11 cellular contexts compared by ENCODE assay signal in the genomic region with DNA sequence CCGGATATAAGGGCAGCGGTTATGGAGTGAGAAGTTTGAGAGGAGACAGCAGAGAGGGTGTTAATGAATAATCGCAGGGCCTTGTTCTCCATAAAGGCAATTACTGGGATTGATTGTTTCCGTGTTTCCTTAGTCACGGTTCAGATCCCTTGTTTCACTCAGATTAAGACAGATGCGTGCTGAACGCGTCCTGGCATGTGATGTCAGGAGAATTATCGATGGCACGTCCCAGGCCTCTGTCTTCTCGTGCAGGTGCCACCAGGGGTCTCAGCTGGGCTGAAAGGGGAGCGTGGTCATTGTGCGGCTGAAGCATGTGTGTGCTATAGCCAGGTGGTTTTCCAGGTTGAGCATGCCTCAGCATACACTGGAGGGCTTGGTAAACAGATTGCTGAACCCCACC.
A peak's percentile ranks its signal among the peaks of the same experiment; 100 is the strongest.
DNase-seq lines count a peak whose midpoint lies in the region; ATAC-seq, FAIRE-seq and TF ChIP-seq lines count a peak whose summit lies in the region.
"Had no signal": no experiment of that assay in that cellular context is flagged by ENCODE, and none has a peak within 500 bp of the region (broad histone marks: within the 10 kb centered on the region; RNA-seq: fewer than 3 reads in every experiment).

No MANE protein-coding gene starts in this region.

- H3K9ac ChIP-seq in HepG2 (ENCODE audit: insufficient read depth, low read depth, low read length) (no peak overlapping the region), GM12878 (ENCODE audit: control insufficient read depth, insufficient read depth, low read length) (peak overlapping the region; percentile 85)

- H4K20me1 ChIP-seq in HepG2 (ENCODE audit: insufficient read depth, low read length) (no peaks in the 10 kb centered on the region), GM12878 (ENCODE audit: control insufficient read depth, insufficient read depth) (no peaks in the 10 kb centered on the region)

- peaks cover 5% of the 10 kb centered on the region; the same call in 1 of the 2 replicates for H3K4me1 ChIP-seq in HepG2 (ENCODE audit: insufficient read depth, low read length)
- H3K4me1 ChIP-seq in right lobe of liver: no peaks in the 10 kb centered on the region
- peaks cover 83% of the 10 kb centered on the region for H3K4me1 ChIP-seq in GM12878 (ENCODE audit: control insufficient read depth, insufficient read depth, low read length)

- RAD21 ChIA-PET in GM12878 (lab: Charles Lee; ENCODE audit: unreplicated experiment): interaction anchor here (0.7 to 7.3 kb wide), 12 partner anchors 12 to 196 kb away, joined by 3 to 80 read pairs (median 8); no protein-coding TSS in a partner anchor

- POLR2A ChIA-PET in HepG2 (lab: Yijun Ruan, JAX) (no interaction called here), GM12878 (lab: Charles Lee) (interaction anchor here (0.6 to 2.3 kb wide), 7 partner anchors 14 to 1034 kb away, joined by 3 to 22 read pairs (median 5); no protein-coding TSS in a partner anchor)

- TF ChIP-seq POLR2A in HepG2 (IDR thresholded peaks at IDR 0.05; ENCODE audit: insufficient read depth in 1 of 2, low read depth in 2 of 2, low read length in 2 of 2): no peak
- no peak for TF ChIP-seq POLR2A in right lobe of liver (IDR thresholded peaks at IDR 0.05)
- peak; percentile 60 for TF ChIP-seq POLR2A in GM12878 (IDR thresholded peaks at IDR 0.05; ENCODE audit: low read depth, low read length)

- H2AFZ ChIP-seq in HepG2 (ENCODE audit: low read length) (no peak overlapping the region), GM12878 (ENCODE audit: control insufficient read depth, low read depth, low read length) (peak overlapping the region; percentile 46)

- CTCF ChIA-PET in HepG2 (lab: Yijun Ruan, JAX; ENCODE audit: low intra/inter-chr PET ratio, low total read pairs) (no interaction called here), GM12878 (lab: Yijun Ruan, JAX) (interaction anchor here (0.6 to 7.4 kb wide), 14 partner anchors 17 to 200 kb away, joined by 3 to 47 read pairs (median 6); no protein-coding TSS in a partner anchor)

- H3K4me3 ChIP-seq in HepG2 (replicated peaks in 1 of 3; ENCODE audit: insufficient read depth in 1 of 3, low read depth in 2 of 3, low read length in 3 of 3) (no peak overlapping the region), right lobe of liver (no peak overlapping the region), GM12878 (peak overlapping the region; percentile 68; the same call in 1 of the 2 replicates)
- H3K4me3 ChIP-seq: esophagus squamous epithelium had no signal

- FAIRE-seq in HepG2 (lab: Jason Lieb, UNC): no peak
- FAIRE-seq in GM12878 (lab: Jason Lieb, UNC): no peak

- BruUV-seq in HepG2 (replicated peaks; lab: Mats Ljungman, UMichigan) (no TSS peak), GM12878 (replicated peaks; lab: Mats Ljungman, UMichigan) (no TSS peak)

- no peaks in the 10 kb centered on the region for H3K36me3 ChIP-seq in HepG2 (replicated peaks in 1 of 2; ENCODE audit: control insufficient read depth in 1 of 2, insufficient read depth in 2 of 2, low read length in 2 of 2)
- no peaks in the 10 kb centered on the region for H3K36me3 ChIP-seq in right lobe of liver
- no peaks in the 10 kb centered on the region for H3K36me3 ChIP-seq in GM12878 (ENCODE audit: control insufficient read depth in 2 of 2, insufficient read depth in 2 of 2, low read length in 1 of 2)

- H3K27ac ChIP-seq in HepG2 (ENCODE audit: extremely low read length, insufficient read depth, low read length): no peak overlapping the region
- H3K27ac ChIP-seq in right lobe of liver: no peak overlapping the region
- H3K27ac ChIP-seq in GM12878 (ENCODE audit: control insufficient read depth, insufficient read depth): peak overlapping the region; percentile 88
- H3K27ac ChIP-seq: esophagus squamous epithelium had no signal

- in situ Hi-C loops in HepG2 (cut with HindIII; ENCODE audit: extremely low pct_ligation_motif_present, low pct_unique_long_range_greater_than_20kb): no loop called here
- in situ Hi-C loops in GM12878 (cut with MboI): loop anchor here (10.0 kb wide), 1 partner anchor 861 kb away; no protein-coding TSS in a partner anchor
- in situ Hi-C loops in ACHN (cut with HindIII; ENCODE audit: low pct_ligation_motif_present, low pct_unique_long_range_greater_than_20kb, low sequenced_read_pairs): no loop called here

- TF ChIP-seq EP300 in HepG2 (IDR thresholded peaks at IDR 0.05; ENCODE audit: low read depth in 2 of 2, low read length in 2 of 2): no peak
- no peak for TF ChIP-seq EP300 in HepG2 (CRISPR knock-in tag; IDR thresholded peaks at IDR 0.05; ENCODE audit: borderline replicate concordance)
- TF ChIP-seq EP300 in GM12878 (IDR thresholded peaks at IDR 0.05; ENCODE audit: borderline replicate concordance in 1 of 2, control insufficient read depth in 1 of 2, low read depth in 2 of 2, low read length in 2 of 2): 0 out of 4 replicates have a peak, but pooled peaks of 1 of the 2 experiments have one; percentile 28

- H3K9me3 ChIP-seq in HepG2 (ENCODE audit: low read length) (no peaks in the 10 kb centered on the region), right lobe of liver (no peaks in the 10 kb centered on the region), GM12878 (replicated peaks; ENCODE audit: control insufficient read depth, insufficient read depth, low read length) (no peaks in the 10 kb centered on the region)
- H3K9me3 ChIP-seq: esophagus squamous epithelium had no signal

- no peaks in the 10 kb centered on the region for H3K79me2 ChIP-seq in HepG2 (ENCODE audit: insufficient read depth, low read length)
- H3K79me2 ChIP-seq in GM12878 (ENCODE audit: control insufficient read depth, insufficient read depth, low read length): peaks cover 41% of the 10 kb centered on the region

- peak; percentile 51 for TF ChIP-seq CTCF in HepG2 (CRISPR knock-in tag; IDR thresholded peaks at IDR 0.05)
- no peak for TF ChIP-seq CTCF in right lobe of liver (IDR thresholded peaks at IDR 0.05)
- peak; percentile 53 to 60 (median 59) for TF ChIP-seq CTCF in GM12878 (IDR thresholded peaks at IDR 0.05 in 2 of 3, conservative IDR thresholded peaks at IDR 0.05 in 1 of 3; ENCODE audit: control insufficient read depth in 2 of 3, extremely low read depth in 1 of 3, insufficient read depth in 1 of 3, low read depth in 3 of 3, low read length in 3 of 3)

- peak; percentile 44; the same call in 1 of the 2 replicates for TF ChIP-seq RAD21 in HepG2 (CRISPR knock-in tag; IDR thresholded peaks at IDR 0.05)
- peak; percentile 73 for TF ChIP-seq RAD21 in GM12878 (IDR thresholded peaks at IDR 0.05; ENCODE audit: insufficient read depth, low read depth, low read length)

- ATAC-seq in HepG2 (peak; percentile 83), right lobe of liver (no peak), GM12878 (peak; percentile 49), HG03095 (IDR thresholded peaks at IDR 0.05; ENCODE audit: unreplicated experiment) (no peak), left ventricle myocardium superior (no peak)

- 52% methylated on average over 11 of the region's 13 CpGs for WGBS in HepG2 (ENCODE audit: low lambda C conversion rate)
- WGBS in right lobe of liver (ENCODE audit: insufficient coverage, low coverage, low lambda C conversion rate, missing lambda C conversion rate): 84% methylated on average over 11 of the region's 13 CpGs
- 9% methylated on average over 13 of the region's 13 CpGs for WGBS in GM12878 (ENCODE audit: insufficient coverage, insufficient replicate concordance, low lambda C conversion rate, missing lambda C conversion rate)

- peak; percentile 38 for DNase-seq in HepG2 (ENCODE audit: low spot score)
- no peak for DNase-seq in right lobe of liver
- DNase-seq in NCI-H1105 (lab: John Stamatoyannopoulos, UW): peak; percentile 56
- DNase-seq in GM12878 (ENCODE audit: low read depth, low spot score): peak; percentile 68
- DNase-seq in left ventricle myocardium superior: no peak
- no peak for DNase-seq in central memory CD4-positive, alpha-beta T cell
- no peak for DNase-seq in ACHN
- DNase-seq: activated naive CD4-positive, alpha-beta T cell; esophagus squamous epithelium; KBM-7 had no signal

- H3K4me2 ChIP-seq in HepG2 (ENCODE audit: low read depth, low read length) (no peak overlapping the region), GM12878 (ENCODE audit: control insufficient read depth, insufficient read depth) (peak overlapping the region; percentile 91)

- H3K27me3 ChIP-seq in HepG2 (ENCODE audit: control insufficient read depth in 1 of 2, insufficient read depth in 2 of 2, low read length in 2 of 2): no peaks in the 10 kb centered on the region
- no peaks in the 10 kb centered on the region for H3K27me3 ChIP-seq in right lobe of liver
- H3K27me3 ChIP-seq in GM12878 (replicated peaks in 1 of 2; ENCODE audit: control insufficient read depth in 2 of 2, insufficient read depth in 2 of 2, low read length in 1 of 2): no peaks in the 10 kb centered on the region

- SMC1A ChIA-PET in GM12878 (lab: Charles Lee; ENCODE audit: uncharacterized antibody, unreplicated experiment): interaction anchor here (1.0 to 14.9 kb wide), 14 partner anchors 15 to 203 kb away, joined by 3 to 156 read pairs (median 5); no protein-coding TSS in a partner anchor

- intact Hi-C loops in HepG2 (cut with micrococcal nuclease; ENCODE audit: unreplicated experiment) (no loop called here), right lobe of liver (cut with DNase I) (no loop called here), GM12878 (cut with micrococcal nuclease; ENCODE audit: unreplicated experiment) (loop anchor here (1.0 to 10.0 kb wide), 7 partner anchors 53 to 861 kb away; partner anchors contain the start of gene PITPNC1), left ventricle myocardium superior (cut with micrococcal nuclease) (no loop called here)

TF ChIP-seq in HepG2, 621 proteins besides CTCF, POLR2A, EP300 and RAD21 (continues in another document):
- TF ChIP-seq ZNF569 (CRISPR knock-in tag; IDR thresholded peaks at IDR 0.05; ENCODE audit: borderline replicate concordance): no peak
- TF ChIP-seq ZNF326 (CRISPR knock-in tag; IDR thresholded peaks at IDR 0.05; ENCODE audit: borderline replicate concordance): no peak

TF ChIP-seq in GM12878, 131 proteins besides CTCF, POLR2A, EP300 and RAD21 (continues in another document):
- TF ChIP-seq KDM1A (IDR thresholded peaks at IDR 0.05; ENCODE audit: borderline replicate concordance): no peak
- no peak for TF ChIP-seq TAF1 (IDR thresholded peaks at IDR 0.05; ENCODE audit: borderline replicate concordance, low read depth, low read length)
- TF ChIP-seq TCF3 (IDR thresholded peaks at IDR 0.05; ENCODE audit: borderline replicate concordance, insufficient read depth, low read depth, low read length): peak; percentile 85; the same call in 1 of the 2 replicates
- TF ChIP-seq ASH2L (IDR thresholded peaks at IDR 0.05; ENCODE audit: borderline replicate concordance, low read depth): no peak
- no peak for TF ChIP-seq STAT3 (IDR thresholded peaks at IDR 0.05; ENCODE audit: low read depth, low read length)
- peak; percentile 58; the same call in 1 of the 2 replicates for TF ChIP-seq SMC3 (IDR thresholded peaks at IDR 0.05; ENCODE audit: borderline replicate concordance, low read length)
- TF ChIP-seq LARP7 (IDR thresholded peaks at IDR 0.05): no peak; the same call in 1 of the 2 replicates
- 0 out of 2 replicates have a peak, but pooled peaks have one; percentile 27 for TF ChIP-seq CREM (IDR thresholded peaks at IDR 0.05; ENCODE audit: low read depth)
- TF ChIP-seq MYC (IDR thresholded peaks at IDR 0.05; ENCODE audit: insufficient read depth, insufficient read length, insufficient replicate concordance, low read length, severe bottlenecking): no peak

Comparison
In these comparisons a context has a peak if more than half of its experiments do, and no peak if none do; other contexts are left out.
1. ATAC-seq: peak in HepG2 (single experiment) and GM12878 (single experiment); none in right lobe of liver (0 of 4), HG03095 (single experiment) and left ventricle myocardium superior (single experiment).
2. DNase-seq: peak in HepG2 (single experiment), NCI-H1105 (single experiment) and GM12878 (single experiment); none in right lobe of liver (0 of 3), left ventricle myocardium superior (single experiment), central memory CD4-positive, alpha-beta T cell (single experiment) and ACHN (single experiment).
3. CTCF ChIP-seq: peak in HepG2 (single experiment) and GM12878 (3 of 3); none in right lobe of liver (0 of 4).
4. Of the 75 proteins assayed by ChIP-seq in both HepG2 and GM12878: peak only in HepG2: none; only in GM12878: BHLHE40, CREM, EED, IKZF1, POLR2A, POLR2AphosphoS5 and 5 more; in both: CTCF and RAD21; in neither: 61; mixed calls (peak in some experiments, not most) for 1.